Comparison of ENCODE assay signal across 30 cellular contexts in genomic region chrX:2427147-2427546, GRCh38.
"Had no signal": no experiment of that assay in that cellular context is flagged by ENCODE, and none has a peak within 500 bp of the region (broad histone marks: within the 10 kb centered on the region; RNA-seq: fewer than 3 reads in every experiment).

No MANE protein-coding gene starts in this region.

- H3K4me1 Mint-ChIP-seq: activated CD4-positive, alpha-beta T cell treated with anti-CD3 and anti-CD28 coated beads for 36 hours; endodermal cell; stimulated activated naive CD8-positive, alpha-beta T cell treated with anti-CD3 and anti-CD28 coated beads, Interleukin-15, amount 100 ng/mL, for 72 hours; T-cell had no signal

- H3K27me3 Mint-ChIP-seq: activated CD4-positive, alpha-beta memory T cell treated with anti-CD3 and anti-CD28 coated beads for 36 hours; activated CD4-positive, alpha-beta T cell treated with anti-CD3 and anti-CD28 coated beads for 36 hours; activated T-cell treated with anti-CD3 and anti-CD28 coated beads, Interleukin-2, amount 50 U/mL, for 24 hours; dendritic cell treated with granulocyte-macrophage colony-stimulating factor and Interleukin-4, amounts not matched to agents 40 ng/mL and 50 ng/mL, for 4 days; natural killer cell treated with Interleukin-12 subunit alpha and Interleukin-12 subunit beta and Interleukin-15 and Interleukin-18, amount 100 ng/mL, for 72 hours; stimulated activated memory B cell treated with anti-CD40 and anti-IgM and Interleukin-4, amounts not matched to agents 10 μg/mL and 1 μg/mL and 100 μg/mL, for 72 hours; stimulated activated naive CD8-positive, alpha-beta T cell treated with anti-CD3 and anti-CD28 coated beads, Interleukin-15, amount 100 ng/mL, for 72 hours; T-cell had no signal

- ATAC-seq: activated CD4-positive, alpha-beta T cell treated with anti-CD3 and anti-CD28 coated beads for 36 hours; esophagus mucosa; left lobe of liver; lower lobe of right lung; mucosa of descending colon; natural killer cell treated with Interleukin-12 subunit alpha and Interleukin-12 subunit beta and Interleukin-15 and Interleukin-18, amount 100 ng/mL, for 72 hours; psoas muscle; stimulated activated memory B cell treated with anti-CD40 and anti-IgM and Interleukin-4, amounts not matched to agents 10 μg/mL and 1 μg/mL and 100 μg/mL, for 72 hours; stimulated activated naive CD8-positive, alpha-beta T cell treated with anti-CD3 and anti-CD28 coated beads, Interleukin-15, amount 100 ng/mL, for 72 hours; T-cell had no signal

- H3K27ac Mint-ChIP-seq: activated CD4-positive, alpha-beta memory T cell treated with anti-CD3 and anti-CD28 coated beads for 36 hours; activated CD4-positive, alpha-beta T cell treated with anti-CD3 and anti-CD28 coated beads for 36 hours; activated T-cell treated with anti-CD3 and anti-CD28 coated beads, Interleukin-2, amount 50 U/mL, for 24 hours; dendritic cell treated with granulocyte-macrophage colony-stimulating factor and Interleukin-4, amounts not matched to agents 40 ng/mL and 50 ng/mL, for 4 days; endodermal cell; natural killer cell treated with Interleukin-12 subunit alpha and Interleukin-12 subunit beta and Interleukin-15 and Interleukin-18, amount 100 ng/mL, for 72 hours; stimulated activated memory B cell treated with anti-CD40 and anti-IgM and Interleukin-4, amounts not matched to agents 10 μg/mL and 1 μg/mL and 100 μg/mL, for 72 hours; T-cell; T-helper 2 cell treated with Interferon-gamma antibody and Interleukin-4, amounts not matched to agents 5 μg/mL and 100 μg/mL, for 36 hours had no signal

- H3K9me3 Mint-ChIP-seq: natural killer cell treated with Interleukin-12 subunit alpha and Interleukin-12 subunit beta and Interleukin-15 and Interleukin-18, amount 100 ng/mL, for 72 hours had no signal

- H3K27me3 ChIP-seq: sigmoid colon, tibial artery had no signal

- H3K9me3 ChIP-seq: lower lobe of right lung, psoas muscle, sigmoid colon, tibial artery had no signal

- H3K4me3 Mint-ChIP-seq: activated CD4-positive, alpha-beta memory T cell treated with anti-CD3 and anti-CD28 coated beads for 36 hours; activated CD4-positive, alpha-beta T cell treated with anti-CD3 and anti-CD28 coated beads for 36 hours; activated T-cell treated with anti-CD3 and anti-CD28 coated beads, Interleukin-2, amount 50 U/mL, for 24 hours; dendritic cell treated with granulocyte-macrophage colony-stimulating factor and Interleukin-4, amounts not matched to agents 40 ng/mL and 50 ng/mL, for 4 days; endodermal cell; natural killer cell treated with Interleukin-12 subunit alpha and Interleukin-12 subunit beta and Interleukin-15 and Interleukin-18, amount 100 ng/mL, for 72 hours; stimulated activated memory B cell treated with anti-CD40 and anti-IgM and Interleukin-4, amounts not matched to agents 10 μg/mL and 1 μg/mL and 100 μg/mL, for 72 hours; stimulated activated naive CD8-positive, alpha-beta T cell treated with anti-CD3 and anti-CD28 coated beads, Interleukin-15, amount 100 ng/mL, for 72 hours; T-cell; T-helper 2 cell treated with Interferon-gamma antibody and Interleukin-4, amounts not matched to agents 5 μg/mL and 100 μg/mL, for 36 hours had no signal

- H3K4me1 ChIP-seq: lower lobe of right lung, parathyroid adenoma, psoas muscle, sigmoid colon, tibial artery had no signal

- H3K4me3 ChIP-seq: lower lobe of right lung, mucosa of descending colon, psoas muscle, sigmoid colon, tibial artery had no signal

- H3K27ac ChIP-seq: lower lobe of right lung, parathyroid adenoma, psoas muscle, sigmoid colon, tibial artery had no signal

- DNase-seq: activated CD4-positive, alpha-beta memory T cell treated with anti-CD3 and anti-CD28 coated beads for 36 hours; activated CD4-positive, alpha-beta T cell treated with anti-CD3 and anti-CD28 coated beads for 36 hours; activated CD4-positive, CD25-positive, alpha-beta regulatory T cell; activated CD8-positive, alpha-beta memory T cell treated with anti-CD3 and anti-CD28 coated beads, Interleukin-2, amount 50 U/mL, for 48 hours; activated gamma-delta T cell treated with Interleukin-2 at 50 U/mL for 16 hours; activated naive CD4-positive, alpha-beta T cell treated with anti-CD3 and anti-CD28 coated beads, Interleukin-2, amount 50 U/mL, for 16 hours; activated T-cell treated with anti-CD3 and anti-CD28 coated beads, Interleukin-2, amount 50 U/mL, for 24 hours; amygdala; central memory CD4-positive, alpha-beta T cell; endodermal cell; foreskin melanocyte; kidney glomerular epithelial cell; lower lobe of right lung; mesendoderm; mucosa of descending colon; psoas muscle; sigmoid colon; small intestine; stimulated activated CD4-positive, alpha-beta T cell treated with anti-CD3 and anti-CD28 coated beads, Interleukin-4, amount 100 ng/mL, for 24 hours; stimulated activated naive CD8-positive, alpha-beta T cell treated with anti-CD3 and anti-CD28 coated beads, Interleukin-15, amount 100 ng/mL, for 72 hours; substantia nigra; T-cell; tibial artery had no signal
